Comparison of ENCODE assay signal across 25 cellular contexts in the genomic region with DNA sequence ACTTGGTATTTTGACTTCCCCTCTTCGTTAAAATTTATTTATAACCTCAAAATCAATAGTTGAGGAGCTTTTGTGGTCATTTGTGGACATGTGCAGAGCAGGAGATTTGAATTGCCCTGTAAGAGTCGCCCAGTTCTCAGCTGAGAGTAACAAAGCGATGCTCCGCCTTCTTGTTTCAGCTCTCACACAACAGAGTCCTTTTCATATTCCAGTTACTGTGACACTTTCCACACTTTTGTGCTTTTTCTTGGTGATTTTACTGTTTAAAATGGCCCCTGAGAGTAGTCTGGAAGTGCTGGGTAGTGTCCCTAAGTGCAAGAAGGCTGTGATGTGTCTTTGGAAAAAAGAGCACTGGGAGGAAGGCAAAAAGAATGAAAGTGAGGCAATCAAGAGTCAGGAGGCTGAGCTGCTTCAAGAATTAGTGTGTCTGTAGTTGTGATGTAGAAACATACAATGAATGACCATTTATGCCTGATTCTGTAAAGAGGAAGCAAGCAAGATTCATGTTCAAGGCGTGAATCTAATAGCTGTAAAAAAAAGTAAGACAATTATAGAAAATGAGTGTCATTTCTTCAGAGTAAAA.
DNase-seq lines count a peak whose midpoint lies in the region; TF ChIP-seq lines count a peak whose summit lies in the region.
"Had no signal": no experiment of that assay in that cellular context is flagged by ENCODE, and none has a peak within 500 bp of the region (broad histone marks: within the 10 kb centered on the region; RNA-seq: fewer than 3 reads in every experiment).

No MANE protein-coding gene starts in this region.

- TF ChIP-seq CTCF in epithelial cell of esophagus (IDR thresholded peaks at IDR 0.05; ENCODE audit: insufficient read depth, low read depth, low read length, missing control alignments) (no peak), mesothelial cell of epicardium (IDR thresholded peaks at IDR 0.05; ENCODE audit: unreplicated experiment) (no peak)

- no peaks in the 10 kb centered on the region for H3K27me3 Mint-ChIP-seq in mesothelial cell of epicardium (ENCODE audit: low read depth)
- H3K27me3 Mint-ChIP-seq: B cell; effector memory CD8-positive, alpha-beta T cell; stimulated activated naive B cell treated with anti-CD40 and anti-IgM and Interleukin-4, amounts not matched to agents 10 μg/mL and 1 μg/mL and 100 μg/mL, for 72 hours had no signal

- peak; percentile 65 for DNase-seq in NOMO-1 treated with DMSO at 0.1 percent for 48 hours (lab: John Stamatoyannopoulos, UW; ENCODE audit: unreplicated experiment)
- DNase-seq in NOMO-1 treated with dmso at 0.1 percent for 144 hours (lab: John Stamatoyannopoulos, UW; ENCODE audit: unreplicated experiment) = no peak
- peak; percentile 7 for DNase-seq in epithelial cell of esophagus (ENCODE audit: low read depth)
- DNase-seq in mesothelial cell of epicardium (ENCODE audit: low spot score in 2 of 2, unreplicated experiment in 2 of 2) = no peak
- DNase-seq in NCI-H446 (lab: John Stamatoyannopoulos, UW) = no peak
- no peak for DNase-seq in mesenteric fat pad (ENCODE audit: low spot score)
- DNase-seq in NCI-H526 (lab: John Stamatoyannopoulos, UW) = no peak
- no peak for DNase-seq in DMS53 treated with DMSO at 0.1 percent for 48 hours (lab: John Stamatoyannopoulos, UW; ENCODE audit: unreplicated experiment)
- DNase-seq: activated CD4-positive, alpha-beta T cell treated with anti-CD3 and anti-CD28 coated beads, Interleukin-2, amount 50 U/mL, for 48 hours; activated CD4-positive, CD25-positive, alpha-beta regulatory T cell; activated gamma-delta T cell; brain microvascular endothelial cell; DMS79; effector memory CD8-positive, alpha-beta T cell; esophagus squamous epithelium; IMR-90; left colon; NCI-H1105 treated with DMSO at 0.1 percent for 48 hours; NCI-H446 treated with DMSO at 0.1 percent for 48 hours; psoas muscle; small intestine; stimulated activated CD4-positive, alpha-beta T cell treated with anti-CD3 and anti-CD28 coated beads, Interleukin-2, amount 100 ng/mL, for 48 hours; stimulated activated naive B cell treated with anti-CD40 and anti-IgM and Interleukin-4, amounts not matched to agents 10 μg/mL and 1 μg/mL and 100 μg/mL, for 72 hours had no signal

- no peak overlapping the region for H3K4me3 Mint-ChIP-seq in mesothelial cell of epicardium
- H3K4me3 Mint-ChIP-seq: B cell; effector memory CD8-positive, alpha-beta T cell; nephron; stimulated activated naive B cell treated with anti-CD40 and anti-IgM and Interleukin-4, amounts not matched to agents 10 μg/mL and 1 μg/mL and 100 μg/mL, for 72 hours had no signal

- peaks cover 9% of the 10 kb centered on the region for H3K9me3 Mint-ChIP-seq in mesothelial cell of epicardium

- peaks cover 23% of the 10 kb centered on the region for H3K4me1 Mint-ChIP-seq in mesothelial cell of epicardium
- H3K4me1 Mint-ChIP-seq: B cell; nephron; stimulated activated naive B cell treated with anti-CD40 and anti-IgM and Interleukin-4, amounts not matched to agents 10 μg/mL and 1 μg/mL and 100 μg/mL, for 72 hours had no signal

- peak overlapping the region; percentile 5 for H3K27ac Mint-ChIP-seq in mesothelial cell of epicardium
- H3K27ac Mint-ChIP-seq: B cell; effector memory CD8-positive, alpha-beta T cell; nephron; stimulated activated naive B cell treated with anti-CD40 and anti-IgM and Interleukin-4, amounts not matched to agents 10 μg/mL and 1 μg/mL and 100 μg/mL, for 72 hours had no signal

- H3K4me3 ChIP-seq in epithelial cell of esophagus (ENCODE audit: low read length) = no peak overlapping the region
- H3K4me3 ChIP-seq: esophagus squamous epithelium, psoas muscle had no signal

- H3K36me3 Mint-ChIP-seq in mesothelial cell of epicardium = no peaks in the 10 kb centered on the region
- H3K36me3 Mint-ChIP-seq: stimulated activated naive B cell treated with anti-CD40 and anti-IgM and Interleukin-4, amounts not matched to agents 10 μg/mL and 1 μg/mL and 100 μg/mL, for 72 hours had no signal

Comparison
In these comparisons a context has a peak if more than half of its experiments do, and no peak if none do; other contexts are left out.
1. DNase-seq: peak in NOMO-1 treated with DMSO at 0.1 percent for 48 hours (single experiment) and epithelial cell of esophagus (single experiment); none in NOMO-1 treated with dmso at 0.1 percent for 144 hours (single experiment), mesothelial cell of epicardium (0 of 2), NCI-H446 (0 of 2), mesenteric fat pad (single experiment), NCI-H526 (0 of 2) and DMS53 treated with DMSO at 0.1 percent for 48 hours (single experiment).